1 cellular context compared by ENCODE assay signal in the genomic region with DNA sequence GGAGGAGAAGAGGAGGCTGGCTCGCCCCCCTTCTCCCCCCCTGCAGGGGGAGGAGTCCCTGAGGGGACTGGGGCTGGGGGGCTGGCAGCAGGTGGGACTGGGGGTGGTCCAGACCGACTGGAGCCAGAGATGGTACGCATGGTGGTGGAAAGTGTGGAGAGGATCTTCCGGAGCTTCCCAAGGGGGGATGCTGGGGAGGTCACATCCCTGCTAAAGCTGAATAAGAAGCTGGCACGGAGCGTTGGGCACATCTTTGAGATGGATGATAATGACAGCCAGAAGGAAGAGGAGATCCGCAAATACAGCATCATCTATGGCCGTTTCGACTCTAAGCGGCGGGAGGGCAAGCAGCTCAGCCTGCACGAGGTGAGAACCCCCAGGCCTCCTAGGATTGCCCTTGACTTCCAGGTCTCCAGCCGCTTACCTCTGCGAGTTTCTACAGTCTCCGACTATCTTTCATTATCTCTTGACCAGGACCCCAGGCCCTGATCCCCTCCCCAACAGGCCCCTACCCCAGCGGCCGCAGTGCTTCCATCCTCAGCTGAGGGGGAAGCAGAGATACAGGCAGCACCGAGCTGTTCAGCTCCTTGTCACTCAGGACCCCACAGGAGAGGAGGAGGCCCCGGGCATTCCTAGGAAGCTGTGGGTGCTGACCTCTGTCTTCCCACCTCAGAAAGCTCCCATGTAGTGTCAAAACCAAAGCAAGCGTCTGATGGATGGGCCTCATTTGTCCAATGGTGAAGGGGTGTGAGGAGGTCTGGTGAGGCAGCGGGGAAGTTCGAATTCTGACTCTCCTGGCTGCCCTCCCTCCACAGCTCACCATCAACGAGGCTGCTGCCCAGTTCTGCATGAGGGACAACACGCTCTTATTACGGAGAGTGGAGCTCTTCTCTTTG.
TF ChIP-seq lines count a peak whose summit lies in the region.

No MANE protein-coding gene starts in this region.

TF ChIP-seq in K562, 482 proteins besides CTCF, POLR2A, EP300 and RAD21:
- TF ChIP-seq POLR2AphosphoS5 (IDR thresholded peaks at IDR 0.05; ENCODE audit: control insufficient read depth, insufficient read depth, low read depth, low read length), result peak; percentile 32; the same call in 1 of the 2 replicates
- no peak for TF ChIP-seq YY1 (IDR thresholded peaks at IDR 0.05; ENCODE audit: borderline replicate concordance in 1 of 3, control insufficient read depth in 1 of 3, extremely low read depth in 1 of 3, insufficient read depth in 3 of 3, insufficient read length in 1 of 3, insufficient replicate concordance in 2 of 3, low read depth in 1 of 3, low read length in 2 of 3)
- TF ChIP-seq, protein P1, sequence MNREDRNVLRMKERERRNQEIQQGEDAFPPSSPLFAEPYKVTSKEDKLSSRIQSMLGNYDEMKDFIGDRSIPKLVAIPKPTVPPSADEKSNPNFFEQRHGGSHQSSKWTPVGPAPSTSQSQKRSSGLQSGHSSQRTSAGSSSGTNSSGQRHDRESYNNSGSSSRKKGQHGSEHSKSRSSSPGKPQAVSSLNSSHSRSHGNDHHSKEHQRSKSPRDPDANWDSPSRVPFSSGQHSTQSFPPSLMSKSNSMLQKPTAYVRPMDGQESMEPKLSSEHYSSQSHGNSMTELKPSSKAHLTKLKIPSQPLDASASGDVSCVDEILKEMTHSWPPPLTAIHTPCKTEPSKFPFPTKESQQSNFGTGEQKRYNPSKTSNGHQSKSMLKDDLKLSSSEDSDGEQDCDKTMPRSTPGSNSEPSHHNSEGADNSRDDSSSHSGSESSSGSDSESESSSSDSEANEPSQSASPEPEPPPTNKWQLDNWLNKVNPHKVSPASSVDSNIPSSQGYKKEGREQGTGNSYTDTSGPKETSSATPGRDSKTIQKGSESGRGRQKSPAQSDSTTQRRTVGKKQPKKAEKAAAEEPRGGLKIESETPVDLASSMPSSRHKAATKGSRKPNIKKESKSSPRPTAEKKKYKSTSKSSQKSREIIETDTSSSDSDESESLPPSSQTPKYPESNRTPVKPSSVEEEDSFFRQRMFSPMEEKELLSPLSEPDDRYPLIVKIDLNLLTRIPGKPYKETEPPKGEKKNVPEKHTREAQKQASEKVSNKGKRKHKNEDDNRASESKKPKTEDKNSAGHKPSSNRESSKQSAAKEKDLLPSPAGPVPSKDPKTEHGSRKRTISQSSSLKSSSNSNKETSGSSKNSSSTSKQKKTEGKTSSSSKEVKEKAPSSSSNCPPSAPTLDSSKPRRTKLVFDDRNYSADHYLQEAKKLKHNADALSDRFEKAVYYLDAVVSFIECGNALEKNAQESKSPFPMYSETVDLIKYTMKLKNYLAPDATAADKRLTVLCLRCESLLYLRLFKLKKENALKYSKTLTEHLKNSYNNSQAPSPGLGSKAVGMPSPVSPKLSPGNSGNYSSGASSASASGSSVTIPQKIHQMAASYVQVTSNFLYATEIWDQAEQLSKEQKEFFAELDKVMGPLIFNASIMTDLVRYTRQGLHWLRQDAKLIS (CRISPR knock-in tag; IDR thresholded peaks at IDR 0.05), result no peak
